ENCODE assay signal across 16 cellular contexts in genomic region chr2:25378731-25379490, GRCh38. TPM values are rescaled to one million over a fixed set of nuclear protein-coding genes. Genes with fewer than 3 reads are reported as not detected.
A peak's percentile ranks its signal among the peaks of the same experiment; 100 is the strongest.
DNase-seq lines count a peak whose midpoint lies in the region; ATAC-seq and TF ChIP-seq lines count a peak whose summit lies in the region.
"Had no signal": no experiment of that assay in that cellular context is flagged by ENCODE, and none has a peak within 500 bp of the region (broad histone marks: within the 10 kb centered on the region; RNA-seq: fewer than 3 reads in every experiment).

No MANE protein-coding gene starts in this region.

- H3K4me2 ChIP-seq in H9 (ENCODE audit: insufficient read depth, insufficient read length, low read length) = no peak overlapping the region

- H3K79me1 ChIP-seq in H9 (ENCODE audit: insufficient read depth, low read depth, low read length, poor library complexity, severe bottlenecking) = no peaks in the 10 kb centered on the region

- H3K23ac ChIP-seq in H9 (ENCODE audit: insufficient read length, low read depth, low read length) = no peak overlapping the region

- H3K36me3 ChIP-seq in colonic mucosa (no peaks in the 10 kb centered on the region), heart right ventricle (no peaks in the 10 kb centered on the region)
- H3K36me3 ChIP-seq: HAP-1, upper lobe of left lung had no signal

- H3K27me3 Mint-ChIP-seq in H9 (ENCODE audit: low read depth) = peaks cover 38% of the 10 kb centered on the region
- H3K27me3 Mint-ChIP-seq in activated T-helper 17 cell treated with anti-CD3 and anti-CD28 coated beads, Interleukin-2, amount 50 U/mL, for 72 hours = no peaks in the 10 kb centered on the region

- no peak overlapping the region for H3K4me3 ChIP-seq in colonic mucosa
- H3K4me3 ChIP-seq in heart right ventricle = no peak overlapping the region
- H3K4me3 ChIP-seq: dorsolateral prefrontal cortex, HAP-1, upper lobe of left lung had no signal

- H2BK15ac ChIP-seq in H9 (ENCODE audit: low read depth, low read length) = no peak overlapping the region

- H3K4me1 Mint-ChIP-seq in H9 = peaks cover 16% of the 10 kb centered on the region in 2 experiments
- H3K4me1 Mint-ChIP-seq in activated T-helper 17 cell treated with anti-CD3 and anti-CD28 coated beads, Interleukin-2, amount 50 U/mL, for 72 hours = peaks cover 29% of the 10 kb centered on the region

- no peak overlapping the region for H3K56ac ChIP-seq in H9 (ENCODE audit: insufficient read length, low read depth, low read length)

- no peak overlapping the region for H3K14ac ChIP-seq in H9 (ENCODE audit: insufficient read depth, low read length)

- no CpG with 5 or more reads among the region's 10 CpGs for WGBS in H9 (ENCODE audit: extremely low coverage, insufficient read length, low lambda C conversion rate)
- WGBS in heart right ventricle, 2 donors = 83 to 90% methylated on average over 10 of the region's 10 CpGs

- no peak overlapping the region for H2AFZ ChIP-seq in H9 (ENCODE audit: low read length)

- H2BK120ac ChIP-seq in H9 (ENCODE audit: low read depth, low read length, poor library complexity, severe bottlenecking) = no peak overlapping the region

- no peak overlapping the region for H3T11ph ChIP-seq in H9 (ENCODE audit: low read length)

- no peak overlapping the region for H4K91ac ChIP-seq in H9 (ENCODE audit: insufficient read length, low read depth, low read length)

- no peak overlapping the region for H2BK20ac ChIP-seq in H9 (ENCODE audit: low read depth, low read length, poor library complexity, severe bottlenecking)

- no peak overlapping the region for H2AK5ac ChIP-seq in H9 (ENCODE audit: insufficient read length, low read length)

- ATAC-seq in activated T-helper 17 cell treated with anti-CD3 and anti-CD28 coated beads, Interleukin-2, amount 50 U/mL, for 72 hours (replicated peaks) = no peak
- ATAC-seq in HG03108 (IDR thresholded peaks at IDR 0.05; ENCODE audit: unreplicated experiment) = no peak
- no peak for ATAC-seq in heart right ventricle

- no peak overlapping the region for H3K27ac Mint-ChIP-seq in H9
- peak overlapping the region; percentile 39 for H3K27ac Mint-ChIP-seq in activated T-helper 17 cell treated with anti-CD3 and anti-CD28 coated beads, Interleukin-2, amount 50 U/mL, for 72 hours

- no peak overlapping the region for H4K8ac ChIP-seq in H9 (replicated peaks; ENCODE audit: insufficient read length, low read depth, low read length)

- no peak overlapping the region for H2BK5ac ChIP-seq in H9 (ENCODE audit: insufficient read length, low read length)

- H3K4me1 ChIP-seq in H9 (ENCODE audit: insufficient read depth, low read length) (no peaks in the 10 kb centered on the region), colonic mucosa (peaks cover 9% of the 10 kb centered on the region), heart right ventricle (peaks cover 6 to 40% (median 14%) of the 10 kb centered on the region in 9 donors)

- intact Hi-C loops in colonic mucosa (cut with DNase I) = no loop called here
- intact Hi-C loops in heart right ventricle (cut with DNase I) = loop anchor here in 4 of 10 donors (5.0 to 10.0 kb wide), 4 partner anchors 37 to 146 kb away; partner anchors contain the start of gene DNMT3A (in 1 of the 4)

- H3K27me3 ChIP-seq in H9 (ENCODE audit: insufficient read depth, low read length) = no peaks in the 10 kb centered on the region
- H3K27me3 ChIP-seq in colonic mucosa = no peaks in the 10 kb centered on the region
- H3K27me3 ChIP-seq in heart right ventricle = no peaks in the 10 kb centered on the region
- H3K27me3 ChIP-seq: dorsolateral prefrontal cortex, upper lobe of left lung had no signal

- H3K9me3 ChIP-seq in H9 (ENCODE audit: control insufficient read depth, low read depth, low read length) = no peaks in the 10 kb centered on the region
- no peaks in the 10 kb centered on the region for H3K9me3 ChIP-seq in colonic mucosa
- H3K9me3 ChIP-seq in heart right ventricle = no peaks in the 10 kb centered on the region
- H3K9me3 ChIP-seq: HAP-1, upper lobe of left lung had no signal

- H3K9me3 Mint-ChIP-seq in H9 = peaks cover 8 to 11% of the 10 kb centered on the region in 2 experiments; a peak in 4 of 5 replicates
- H3K9me3 Mint-ChIP-seq in activated T-helper 17 cell treated with anti-CD3 and anti-CD28 coated beads, Interleukin-2, amount 50 U/mL, for 72 hours = no peaks in the 10 kb centered on the region

- H3K36me3 Mint-ChIP-seq in H9 (ENCODE audit: insufficient read depth in 1 of 3, low read depth in 3 of 3) = peaks cover 7 to 11% (median 8%) of the 10 kb centered on the region in 3 experiments; a peak in 6 of 7 replicates
- no peaks in the 10 kb centered on the region for H3K36me3 Mint-ChIP-seq in activated T-helper 17 cell treated with anti-CD3 and anti-CD28 coated beads, Interleukin-2, amount 50 U/mL, for 72 hours (ENCODE audit: low read depth)
- H3K36me3 Mint-ChIP-seq: CD14-positive monocyte had no signal

- no peak overlapping the region for H3K4me3 Mint-ChIP-seq in H9
- peak overlapping the region; percentile 24 for H3K4me3 Mint-ChIP-seq in activated T-helper 17 cell treated with anti-CD3 and anti-CD28 coated beads, Interleukin-2, amount 50 U/mL, for 72 hours

- H3K79me2 ChIP-seq in H9 (ENCODE audit: insufficient read depth, low read length) = no peaks in the 10 kb centered on the region

- H3K23me2 ChIP-seq in H9 (ENCODE audit: insufficient read length, low read depth, low read length, poor library complexity, severe bottlenecking) = no peaks in the 10 kb centered on the region

- no peaks in the 10 kb centered on the region for H4K20me1 ChIP-seq in H9 (ENCODE audit: control insufficient read depth, insufficient read depth, insufficient read length)

- H3K4ac ChIP-seq in H9 (ENCODE audit: low read depth, low read length) = no peak overlapping the region

- H3K9ac ChIP-seq in H9 (ENCODE audit: extremely low read depth, insufficient read length, low read length) = no peak overlapping the region
- no peak overlapping the region for H3K9ac ChIP-seq in colonic mucosa (ENCODE audit: low read depth in 2 of 2, low read length in 2 of 2)

- no peak overlapping the region for H4K5ac ChIP-seq in H9 (ENCODE audit: insufficient read length, low read depth, low read length)

- H3K27ac ChIP-seq in H9 (ENCODE audit: insufficient read length, low read depth, low read length) (no peak overlapping the region), colonic mucosa (no peak overlapping the region), heart right ventricle (no peak overlapping the region)
- H3K27ac ChIP-seq: upper lobe of left lung had no signal

- no peak overlapping the region for H2BK12ac ChIP-seq in H9 (ENCODE audit: insufficient read length, low read depth, low read length)

- H3K18ac ChIP-seq in H9 (ENCODE audit: insufficient read length, low read depth, low read length) = no peak overlapping the region

- peak; percentile 79 for DNase-seq in A172 (ENCODE audit: low spot score)
- peak; percentile 12 for DNase-seq in H9
- peak; percentile 47 for DNase-seq in islet precursor cell
- DNase-seq in colonic mucosa = no peak
- no peak for DNase-seq in heart right ventricle
- no peak for DNase-seq in GM03348 (ENCODE audit: low spot score)
- DNase-seq: activated gamma-delta T cell, glutamatergic neuron, NCI-H2081 treated with DMSO at 0.1 percent for 48 hours, T1000 had no signal

- TF ChIP-seq CTCF in H9 (conservative IDR thresholded peaks at IDR 0.05) (no peak), colonic mucosa (IDR thresholded peaks at IDR 0.05) (no peak), heart right ventricle (IDR thresholded peaks at IDR 0.05) (no peak)

RNA-seq across cellular contexts. Expression of gene DNMT3A, which starts 37.2 kb away (rescaled TPM):
- total RNA-seq in A172 (2014; rRNA removed; shearing (Covaris generic)) = 4.5 and 6.8 TPM in 2 replicates
- 207 and 215 TPM in 2 replicates for total RNA-seq in H9 (2021)
- total RNA-seq in activated T-helper 17 cell treated with anti-CD3 and anti-CD28 coated beads, Interleukin-2, amount 50 U/mL, for 72 hours = 10 to 100 TPM; 55.2 to 64.6 TPM
- total RNA-seq in colonic mucosa = 10 to 100 TPM; 30.8 to 44.5 TPM
- total RNA-seq in heart right ventricle = 10 to 100 TPM; 14.8 to 23.7 (median 19.4) TPM
- 10 to 100 TPM in 1 of 2 donors, 1 to 10 TPM in 1; 4.7 to 10.3 TPM for polyA plus RNA-seq in heart right ventricle

Comparison
In these comparisons a context has a peak if more than half of its experiments do, and no peak if none do; other contexts are left out.
1. DNase-seq: peak in A172 (single experiment), H9 (single experiment) and islet precursor cell (single experiment); none in colonic mucosa (single experiment), heart right ventricle (0 of 2) and GM03348 (single experiment).